In the genomic region with DNA sequence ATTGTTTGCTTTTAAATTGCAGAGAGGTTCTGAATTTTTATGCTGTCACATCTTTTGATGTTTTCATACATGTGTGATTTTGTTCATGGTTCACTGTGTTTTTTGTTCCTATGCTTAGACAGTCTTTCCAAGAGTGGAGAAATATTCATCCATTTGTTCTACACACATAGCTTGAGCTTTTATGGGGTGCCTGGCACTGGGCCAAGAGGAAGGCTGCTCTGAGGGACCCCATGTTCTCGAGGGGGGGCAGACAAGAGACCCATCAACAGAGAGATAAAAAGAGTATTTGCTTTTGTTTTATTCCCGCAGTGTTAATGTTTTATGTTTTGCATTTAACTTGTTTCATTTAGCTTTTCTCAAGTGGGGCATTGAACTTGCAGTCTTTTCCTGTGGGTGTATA, we compare ENCODE assay signal across 16 cellular contexts. TPM values are rescaled to one million over a fixed set of nuclear protein-coding genes. Genes with fewer than 3 reads are reported as not detected.
DNase-seq lines count a peak whose midpoint lies in the region; ATAC-seq, FAIRE-seq and TF ChIP-seq lines count a peak whose summit lies in the region.
"Had no signal": no experiment of that assay in that cellular context is flagged by ENCODE, and none has a peak within 500 bp of the region (broad histone marks: within the 10 kb centered on the region; RNA-seq: fewer than 3 reads in every experiment).

No MANE protein-coding gene starts in this region.

- 0 out of 2 replicates have a peak, but pooled peaks cover 5% of the 10 kb centered on the region for H4K20me1 ChIP-seq in K562 (replicated peaks; ENCODE audit: control insufficient read depth, insufficient read depth, low read length)
- no peaks in the 10 kb centered on the region for H4K20me1 ChIP-seq in neural progenitor cell (ENCODE audit: low read depth)

- peaks cover 3% of the 10 kb centered on the region for H3K9me1 ChIP-seq in K562 (ENCODE audit: control insufficient read depth, insufficient read depth, low read length)

- H3K9ac ChIP-seq in K562 (ENCODE audit: insufficient read depth in 1 of 2, low read depth in 2 of 2, low read length in 2 of 2), result no peak overlapping the region
- H3K9ac ChIP-seq in neural progenitor cell, result no peak overlapping the region

- no peak overlapping the region for H3K4me3 Mint-ChIP-seq in CD8-positive, alpha-beta T cell
- H3K4me3 Mint-ChIP-seq in neural progenitor cell, result no peak overlapping the region
- H3K4me3 Mint-ChIP-seq: natural killer cell treated with Interleukin-12 subunit alpha and Interleukin-12 subunit beta and Interleukin-15 and Interleukin-18, amount 100 ng/mL, for 72 hours had no signal

- FAIRE-seq in K562 (lab: Jason Lieb, UNC), result no peak

- in situ Hi-C loops in K562 (cut with MboI), result no loop called here

- peaks cover 85% of the 10 kb centered on the region for H3K36me3 Mint-ChIP-seq in CD8-positive, alpha-beta T cell
- peaks cover 32% of the 10 kb centered on the region for H3K36me3 Mint-ChIP-seq in neural progenitor cell

- no peak for TF ChIP-seq CTCF in CD8-positive, alpha-beta T cell (IDR thresholded peaks at IDR 0.05)
- no peak for TF ChIP-seq CTCF in K562 (IDR thresholded peaks at IDR 0.05 in 2 of 3, conservative IDR thresholded peaks at IDR 0.05 in 1 of 3; ENCODE audit: insufficient read depth in 2 of 3, low read depth in 1 of 3, low read length in 3 of 3)
- no peak for TF ChIP-seq CTCF in neural progenitor cell (IDR thresholded peaks at IDR 0.05)
- TF ChIP-seq CTCF in WERI-Rb-1 (IDR thresholded peaks at IDR 0.05; ENCODE audit: low read depth, low read length), result no peak

- no peak for TF ChIP-seq POLR2A in K562 (conservative IDR thresholded peaks at IDR 0.05)

- POLR2A ChIA-PET in CD8-positive, alpha-beta T cell (lab: Charles Lee), result interaction anchor here (1.2 kb wide), 1 partner anchor 58 kb away, joined by 4 read pairs; no protein-coding TSS in a partner anchor
- POLR2A ChIA-PET in K562 (lab: Yijun Ruan, JAX), result interaction anchor here (0.6 kb wide), 1 partner anchor 9 kb away, joined by 3 read pairs; no protein-coding TSS in a partner anchor

- peaks cover 49% of the 10 kb centered on the region for H3K36me3 ChIP-seq in CD8-positive, alpha-beta T cell (ENCODE audit: insufficient read depth, low read length)
- H3K36me3 ChIP-seq in K562 (ENCODE audit: control insufficient read depth, insufficient read depth, low read length), result peaks cover 81% of the 10 kb centered on the region
- no peaks in the 10 kb centered on the region for H3K36me3 ChIP-seq in neural progenitor cell
- peaks cover 71% of the 10 kb centered on the region for H3K36me3 ChIP-seq in WERI-Rb-1

- H3K4me2 ChIP-seq in K562 (ENCODE audit: insufficient read depth, low read length) (no peak overlapping the region), neural progenitor cell (no peak overlapping the region)

- 100% methylated on average over 1 of the region's 2 CpGs for WGBS in K562 (ENCODE audit: insufficient coverage, low coverage, missing lambda C conversion rate)

- H3K4me1 Mint-ChIP-seq in CD8-positive, alpha-beta T cell (ENCODE audit: low read depth), result peaks cover 28% of the 10 kb centered on the region
- peaks cover 16% of the 10 kb centered on the region for H3K4me1 Mint-ChIP-seq in neural progenitor cell

- H3F3A ChIP-seq in neural progenitor cell (ENCODE audit: low read depth), result no peaks in the 10 kb centered on the region

- no peak for ATAC-seq in CD8-positive, alpha-beta T cell
- ATAC-seq in K562, result no peak
- ATAC-seq: HCT116; natural killer cell treated with Interleukin-12 subunit alpha and Interleukin-12 subunit beta and Interleukin-15 and Interleukin-18, amount 100 ng/mL, for 72 hours had no signal

- H3K4me3 ChIP-seq in CD8-positive, alpha-beta T cell (ENCODE audit: low read depth, low read length), result no peak overlapping the region
- H3K4me3 ChIP-seq in K562 (no peak overlapping the region), neural progenitor cell (no peak overlapping the region), WERI-Rb-1 (ENCODE audit: low read depth, low read length) (no peak overlapping the region)

- no peak overlapping the region for H3K27ac ChIP-seq in CD8-positive, alpha-beta T cell (ENCODE audit: low read depth, low read length)
- no peak overlapping the region for H3K27ac ChIP-seq in K562 (ENCODE audit: extremely low read depth, low read depth, low read length)
- no peak overlapping the region for H3K27ac ChIP-seq in neural progenitor cell
- H3K27ac ChIP-seq in WERI-Rb-1, result no peak overlapping the region

- peak overlapping the region; percentile 67 for H3K27ac Mint-ChIP-seq in CD8-positive, alpha-beta T cell
- H3K27ac Mint-ChIP-seq in neural progenitor cell, result peak overlapping the region; percentile 79
- H3K27ac Mint-ChIP-seq: natural killer cell treated with Interleukin-12 subunit alpha and Interleukin-12 subunit beta and Interleukin-15 and Interleukin-18, amount 100 ng/mL, for 72 hours had no signal

- CTCF ChIA-PET in CD8-positive, alpha-beta T cell (lab: Charles Lee), result no interaction called here
- CTCF ChIA-PET in K562 (lab: Yijun Ruan, JAX; ENCODE audit: low intra/inter-chr PET ratio), result no interaction called here

- H3K27me3 Mint-ChIP-seq in CD8-positive, alpha-beta T cell (ENCODE audit: low read depth), result no peaks in the 10 kb centered on the region
- peaks cover 2% of the 10 kb centered on the region for H3K27me3 Mint-ChIP-seq in neural progenitor cell (ENCODE audit: insufficient read depth, low read depth)
- H3K27me3 Mint-ChIP-seq: natural killer cell treated with Interleukin-12 subunit alpha and Interleukin-12 subunit beta and Interleukin-15 and Interleukin-18, amount 100 ng/mL, for 72 hours had no signal

- no TSS peak for BruUV-seq in K562 (replicated peaks; lab: Mats Ljungman, UMichigan)

- peak in 1 of 7 experiments; percentile 15 for DNase-seq in CD8-positive, alpha-beta T cell
- DNase-seq in DMS153 treated with DMSO at 0.1 percent for 48 hours (lab: John Stamatoyannopoulos, UW; ENCODE audit: unreplicated experiment), result peak; percentile 22
- DNase-seq in K562 (ENCODE audit: extremely low read depth in 1 of 4, low spot score in 3 of 4), result no peak
- DNase-seq in neural progenitor cell (ENCODE audit: low spot score), result no peak
- no peak for DNase-seq in H4 (ENCODE audit: low spot score)
- no peak for DNase-seq in T-helper 1 cell
- no peak for DNase-seq in WERI-Rb-1
- DNase-seq: activated CD4-positive, alpha-beta T cell treated with anti-CD3 and anti-CD28 coated beads, Interleukin-2, amount 50 U/mL, for 1 hour; activated naive CD4-positive, alpha-beta T cell treated with Interleukin-2 at 50 U/mL for 16 hours; EL; NCI-H1417 treated with DMSO at 0.1 percent for 48 hours; NCI-H748 treated with DMSO at 0.1 percent for 48 hours; SHP77; stimulated activated CD4-positive, alpha-beta T cell treated with anti-CD3 and anti-CD28 coated beads, Interleukin-1b, Interleukin-23, amount 100 ng/mL, for 48 hours had no signal

- intact Hi-C loops in CD8-positive, alpha-beta T cell (cut with DNase I, micrococcal nuclease), result loop anchor here in 1 of 2 experiments (10.0 kb wide), 1 partner anchor 114 kb away; no protein-coding TSS in a partner anchor
- intact Hi-C loops in K562 (cut with micrococcal nuclease), result no loop called here

- peaks cover 16% of the 10 kb centered on the region for H3K4me1 ChIP-seq in CD8-positive, alpha-beta T cell (ENCODE audit: insufficient read depth, low read length)
- H3K4me1 ChIP-seq in K562 (replicated peaks in 1 of 2; ENCODE audit: control insufficient read depth in 2 of 2, insufficient read depth in 2 of 2, low read length in 2 of 2) (peaks cover 3 to 5% of the 10 kb centered on the region in 2 experiments; a peak in 2 of 5 replicates), neural progenitor cell (no peaks in the 10 kb centered on the region)

- H3K9me3 Mint-ChIP-seq in CD8-positive, alpha-beta T cell, result no peaks in the 10 kb centered on the region
- no peaks in the 10 kb centered on the region for H3K9me3 Mint-ChIP-seq in neural progenitor cell
- H3K9me3 Mint-ChIP-seq: natural killer cell treated with Interleukin-12 subunit alpha and Interleukin-12 subunit beta and Interleukin-15 and Interleukin-18, amount 100 ng/mL, for 72 hours had no signal

- TF ChIP-seq RAD21 in K562 (CRISPR knock-in tag; conservative IDR thresholded peaks at IDR 0.05 in 1 of 2, IDR thresholded peaks at IDR 0.05 in 1 of 2), result no peak

- H3K9me3 ChIP-seq in CD8-positive, alpha-beta T cell (ENCODE audit: low read length), result no peaks in the 10 kb centered on the region
- no peaks in the 10 kb centered on the region for H3K9me3 ChIP-seq in K562 (replicated peaks; ENCODE audit: control insufficient read depth, insufficient read depth, low read depth, low read length)
- H3K9me3 ChIP-seq in neural progenitor cell (ENCODE audit: low read depth), result no peaks in the 10 kb centered on the region
- H3K9me3 ChIP-seq in WERI-Rb-1 (ENCODE audit: severe bottlenecking), result no peaks in the 10 kb centered on the region

- H2AFZ ChIP-seq in K562 (ENCODE audit: low read depth, low read length) (no peak overlapping the region), neural progenitor cell (replicated peaks) (no peak overlapping the region)

- peaks cover 12% of the 10 kb centered on the region; the same call in 2 of the 3 replicates for H3K79me2 ChIP-seq in K562 (ENCODE audit: control insufficient read depth, insufficient read depth, low read length)
- no peaks in the 10 kb centered on the region for H3K79me2 ChIP-seq in neural progenitor cell (ENCODE audit: low read depth)

- no peaks in the 10 kb centered on the region for H3K27me3 ChIP-seq in CD8-positive, alpha-beta T cell (ENCODE audit: insufficient read depth, low read length)
- no peaks in the 10 kb centered on the region for H3K27me3 ChIP-seq in K562 (ENCODE audit: control insufficient read depth in 2 of 2, insufficient read depth in 2 of 2, low read length in 2 of 2)
- H3K27me3 ChIP-seq in neural progenitor cell, result no peaks in the 10 kb centered on the region
- H3K27me3 ChIP-seq in WERI-Rb-1 (ENCODE audit: insufficient read depth, low read depth, severe bottlenecking), result no peaks in the 10 kb centered on the region

- TF ChIP-seq EP300 in K562 (IDR thresholded peaks at IDR 0.05; ENCODE audit: low read length), result no peak

RNA-seq across cellular contexts. Expression of gene CABIN1, which starts 57.6 kb away (rescaled TPM):
- total RNA-seq in CD8-positive, alpha-beta T cell, result 100 to 1,000 TPM; 104 to 118 TPM
- total RNA-seq in K562 (2011; cell fraction: chromatin; rRNA removed; ENCODE audit: low replicate concordance), result 158 and 241 TPM in 2 replicates
- 103 and 108 TPM in 2 replicates for total RNA-seq in K562 (2011; cell fraction: nucleolus; rRNA removed)
- 85.7 and 91.6 TPM in 2 replicates for total RNA-seq in K562 (2011; cell fraction: nucleoplasm; rRNA removed)
- total RNA-seq in K562 (2014; rRNA removed) (32.2 and 46.2 TPM in 2 replicates), K562 (2014; rRNA removed; fragmentation: Illumina TruSeq; extraction: Trizol) (20.6 and 20.9 TPM in 2 replicates), K562 (2015; rRNA removed; fragmentation: Illumina TruSeq; extraction: Trizol) (21.3 and 24.2 TPM in 2 replicates), K562 (2021) (55.1 and 60.9 TPM in 2 replicates), neural progenitor cell (ENCODE audit: low replicate concordance) (35.6 and 52.7 TPM in 2 replicates)
- polyA plus RNA-seq in K562 (2011; rRNA removed) (6.8 and 10.6 TPM in 2 replicates), K562 (2014; fragmentation: Illumina TruSeq; extraction: Trizol) (33.2 and 33.9 TPM in 2 replicates), K562 (2014; fragmentation: Nextera tagmentation; extraction: Ambion mirVana) (1 to 10 TPM; 4.2 to 4.7 TPM), K562 (2014; rRNA removed) (17.7 and 19.3 TPM in 2 replicates)
- polyA plus RNA-seq in K562 (2011; cell fraction: cytosol; rRNA removed), result 9.2 and 11.7 TPM in 2 replicates
- 32.0 and 42.8 TPM in 2 replicates for polyA plus RNA-seq in K562 (2011; cell fraction: nucleus; rRNA removed)
- polyA plus RNA-seq in K562 (2012), result 35.2 and 37.2 TPM in 2 replicates
- 24.5 and 24.8 TPM in 2 replicates for polyA minus RNA-seq in K562 (2011; rRNA and poly(A)+ RNA removed)
- 32.0 and 42.5 TPM in 2 replicates for polyA minus RNA-seq in K562 (2011; cell fraction: cytosol; rRNA and poly(A)+ RNA removed)
- polyA minus RNA-seq in K562 (2011; cell fraction: nucleus; rRNA and poly(A)+ RNA removed), result 32.0 and 41.9 TPM in 2 replicates
- 15.7 and 17.4 TPM in 2 replicates for total RNA-seq in H4 (2014; rRNA removed; shearing (Covaris generic))
